In the genomic region with DNA sequence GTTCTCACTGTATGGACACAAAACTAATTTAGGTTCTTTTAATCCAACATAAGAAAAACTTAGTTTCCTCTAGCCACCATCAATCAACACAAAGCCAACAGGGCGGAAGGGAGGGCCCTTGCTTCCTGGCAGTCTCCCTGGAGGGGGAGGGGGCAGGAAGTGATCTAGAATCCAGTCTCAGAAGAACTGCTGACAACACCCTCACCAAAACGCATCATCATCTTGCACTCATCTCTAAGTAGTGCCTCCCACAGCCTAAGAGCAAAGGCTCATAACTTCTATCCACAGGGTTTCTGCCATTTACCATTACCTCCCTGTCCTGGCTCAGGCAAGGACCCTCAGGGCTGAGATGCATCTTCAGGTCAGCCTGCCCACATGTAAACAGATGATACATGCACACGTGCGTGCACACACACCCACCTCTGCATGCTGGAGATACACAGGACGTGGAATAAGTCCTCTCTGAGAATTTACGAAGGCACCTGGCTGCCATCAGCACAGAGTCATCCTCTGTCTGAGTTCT, we compare ENCODE assay signal across 9 cellular contexts. TPM values are rescaled to one million over a fixed set of nuclear protein-coding genes. Genes with fewer than 3 reads are reported as not detected.
DNase-seq lines count a peak whose midpoint lies in the region; ATAC-seq and TF ChIP-seq lines count a peak whose summit lies in the region.
"Had no signal": no experiment of that assay in that cellular context is flagged by ENCODE, and none has a peak within 500 bp of the region (broad histone marks: within the 10 kb centered on the region; RNA-seq: fewer than 3 reads in every experiment).

No MANE protein-coding gene starts in this region.

- H3K9me3 Mint-ChIP-seq in activated T-helper 1 cell treated with anti-CD3 and anti-CD28 coated beads, Interleukin-12 subunit alpha, Interleukin-12 subunit beta, Interleukin-2, Interleukin-4 antibody, amounts not matched to agents 30 ng/mL and 10 ng/mL and 1 ng/mL, durations not matched to agents 14 hours and 24 hours and 36 hours = no peaks in the 10 kb centered on the region

- intact Hi-C loops in heart right ventricle (cut with DNase I) (loop anchor here in 1 of 10 donors (10.0 kb wide), 1 partner anchor 83 kb away; no protein-coding TSS in a partner anchor), Right ventricle myocardium superior (cut with DNase I) (no loop called here), upper lobe of right lung (cut with DNase I) (no loop called here), tibial artery (cut with DNase I; ENCODE audit: low total_unique reads) (no loop called here)
- intact Hi-C loops in activated T-helper 1 cell treated with anti-CD3 and anti-CD28 coated beads, Interleukin-12 subunit alpha, Interleukin-12 subunit beta, Interleukin-2, Interleukin-4 antibody, amounts not matched to agents 30 ng/mL and 10 ng/mL and 1 ng/mL, durations not matched to agents 14 hours and 24 hours and 36 hours (cut with micrococcal nuclease) = loop anchor here (1.0 kb wide), 3 partner anchors 16 to 137 kb away; no protein-coding TSS in a partner anchor

- peak overlapping the region; percentile 78 for H3K4me3 Mint-ChIP-seq in activated T-helper 1 cell treated with anti-CD3 and anti-CD28 coated beads, Interleukin-12 subunit alpha, Interleukin-12 subunit beta, Interleukin-2, Interleukin-4 antibody, amounts not matched to agents 30 ng/mL and 10 ng/mL and 1 ng/mL, durations not matched to agents 14 hours and 24 hours and 36 hours

- peak overlapping the region; percentile 94 for H3K27ac Mint-ChIP-seq in activated T-helper 1 cell treated with anti-CD3 and anti-CD28 coated beads, Interleukin-12 subunit alpha, Interleukin-12 subunit beta, Interleukin-2, Interleukin-4 antibody, amounts not matched to agents 30 ng/mL and 10 ng/mL and 1 ng/mL, durations not matched to agents 14 hours and 24 hours and 36 hours

- no peaks in the 10 kb centered on the region for H3K36me3 ChIP-seq in heart right ventricle
- H3K36me3 ChIP-seq in upper lobe of right lung = no peaks in the 10 kb centered on the region
- H3K36me3 ChIP-seq in tibial artery = no peaks in the 10 kb centered on the region

- no peak overlapping the region for H3K4me3 ChIP-seq in heart right ventricle
- no peak overlapping the region for H3K4me3 ChIP-seq in upper lobe of right lung
- H3K4me3 ChIP-seq in tibial artery = no peak overlapping the region

- H3K27me3 ChIP-seq in heart right ventricle (no peaks in the 10 kb centered on the region), upper lobe of right lung (no peaks in the 10 kb centered on the region), tibial artery (no peaks in the 10 kb centered on the region)

- 60 to 66% methylated on average over 6 of the region's 6 CpGs for WGBS in heart right ventricle, 2 donors

- H3K27ac ChIP-seq in heart right ventricle = peak overlapping the region in 1 of 10 donors; percentile 73
- peak overlapping the region; percentile 42 for H3K27ac ChIP-seq in upper lobe of right lung
- no peak overlapping the region for H3K27ac ChIP-seq in tibial artery
- H3K27ac ChIP-seq: C4-2B had no signal

- H3K27me3 Mint-ChIP-seq in activated T-helper 1 cell treated with anti-CD3 and anti-CD28 coated beads, Interleukin-12 subunit alpha, Interleukin-12 subunit beta, Interleukin-2, Interleukin-4 antibody, amounts not matched to agents 30 ng/mL and 10 ng/mL and 1 ng/mL, durations not matched to agents 14 hours and 24 hours and 36 hours (ENCODE audit: insufficient read depth) = no peaks in the 10 kb centered on the region

- peaks cover 7 to 63% (median 25%) of the 10 kb centered on the region in 9 donors for H3K4me1 ChIP-seq in heart right ventricle
- H3K4me1 ChIP-seq in upper lobe of right lung = peaks cover 72% of the 10 kb centered on the region
- H3K4me1 ChIP-seq in tibial artery = peaks cover 0 to 10% (median 5%) of the 10 kb centered on the region in 4 donors

- TF ChIP-seq CTCF in heart right ventricle (IDR thresholded peaks at IDR 0.05) = no peak
- no peak for TF ChIP-seq CTCF in upper lobe of right lung (IDR thresholded peaks at IDR 0.05)
- no peak for TF ChIP-seq CTCF in tibial artery (IDR thresholded peaks at IDR 0.05)

- peaks cover 2% of the 10 kb centered on the region for H3K36me3 Mint-ChIP-seq in activated T-helper 1 cell treated with anti-CD3 and anti-CD28 coated beads, Interleukin-12 subunit alpha, Interleukin-12 subunit beta, Interleukin-2, Interleukin-4 antibody, amounts not matched to agents 30 ng/mL and 10 ng/mL and 1 ng/mL, durations not matched to agents 14 hours and 24 hours and 36 hours (ENCODE audit: low read depth)

- H3K4me1 Mint-ChIP-seq in activated T-helper 1 cell treated with anti-CD3 and anti-CD28 coated beads, Interleukin-12 subunit alpha, Interleukin-12 subunit beta, Interleukin-2, Interleukin-4 antibody, amounts not matched to agents 30 ng/mL and 10 ng/mL and 1 ng/mL, durations not matched to agents 14 hours and 24 hours and 36 hours (ENCODE audit: low read depth) = peaks cover 86% of the 10 kb centered on the region

- H3K9me3 ChIP-seq in heart right ventricle (no peaks in the 10 kb centered on the region), upper lobe of right lung (no peaks in the 10 kb centered on the region), tibial artery (no peaks in the 10 kb centered on the region)

- no peak for DNase-seq in heart right ventricle
- no peak for DNase-seq in Right ventricle myocardium superior
- peak; percentile 77 for DNase-seq in activated T-helper 1 cell treated with anti-CD3 and anti-CD28 coated beads, Interleukin-12 subunit alpha, Interleukin-12 subunit beta, Interleukin-2, Interleukin-4 antibody, amounts not matched to agents 30 ng/mL and 10 ng/mL and 1 ng/mL, durations not matched to agents 14 hours and 24 hours and 36 hours (ENCODE audit: low spot score)
- peak; percentile 60 for DNase-seq in left kidney (ENCODE audit: low read depth, low spot score)
- no peak for DNase-seq in upper lobe of right lung
- DNase-seq in ureter (ENCODE audit: low spot score) = no peak
- DNase-seq in tibial artery = no peak

- ATAC-seq in heart right ventricle = peak in 5 of 8 donors; percentile 54 to 70 (median 65)
- ATAC-seq in Right ventricle myocardium superior (ENCODE audit: poor library complexity) = no peak
- peak; percentile 71 for ATAC-seq in upper lobe of right lung
- no peak for ATAC-seq in HG02588 (IDR thresholded peaks at IDR 0.05; ENCODE audit: unreplicated experiment)

RNA-seq across cellular contexts. Expression of gene HIVEP3, which starts 20.5 kb away (rescaled TPM):
- 1 to 10 TPM; 3.8 to 7.5 (median 5.4) TPM for total RNA-seq in heart right ventricle
- polyA plus RNA-seq in heart right ventricle = 1 to 10 TPM; 2.6 to 4.5 TPM
- 6.4 TPM for total RNA-seq in Right ventricle myocardium superior
- total RNA-seq in activated T-helper 1 cell treated with anti-CD3 and anti-CD28 coated beads, Interleukin-12 subunit alpha, Interleukin-12 subunit beta, Interleukin-2, Interleukin-4 antibody, amounts not matched to agents 30 ng/mL and 10 ng/mL and 1 ng/mL, durations not matched to agents 14 hours and 24 hours and 36 hours = 75.4 and 76.7 TPM in 2 replicates
- 16.6 TPM for total RNA-seq in upper lobe of right lung
- 10.1 TPM for total RNA-seq in ureter

Comparison
In these comparisons a context has a peak if more than half of its experiments do, and no peak if none do; other contexts are left out.
1. ATAC-seq: peak in heart right ventricle (5 of 8) and upper lobe of right lung (single experiment); none in Right ventricle myocardium superior (single experiment) and HG02588 (single experiment).
2. DNase-seq: peak in activated T-helper 1 cell treated with anti-CD3 and anti-CD28 coated beads, Interleukin-12 subunit alpha, Interleukin-12 subunit beta, Interleukin-2, Interleukin-4 antibody, amounts not matched to agents 30 ng/mL and 10 ng/mL and 1 ng/mL, durations not matched to agents 14 hours and 24 hours and 36 hours (single experiment) and left kidney (single experiment); none in heart right ventricle (0 of 2), Right ventricle myocardium superior (single experiment), upper lobe of right lung (single experiment), ureter (single experiment) and tibial artery (0 of 2).